ENCODE assay signal across 2 cellular contexts in the genomic region with DNA sequence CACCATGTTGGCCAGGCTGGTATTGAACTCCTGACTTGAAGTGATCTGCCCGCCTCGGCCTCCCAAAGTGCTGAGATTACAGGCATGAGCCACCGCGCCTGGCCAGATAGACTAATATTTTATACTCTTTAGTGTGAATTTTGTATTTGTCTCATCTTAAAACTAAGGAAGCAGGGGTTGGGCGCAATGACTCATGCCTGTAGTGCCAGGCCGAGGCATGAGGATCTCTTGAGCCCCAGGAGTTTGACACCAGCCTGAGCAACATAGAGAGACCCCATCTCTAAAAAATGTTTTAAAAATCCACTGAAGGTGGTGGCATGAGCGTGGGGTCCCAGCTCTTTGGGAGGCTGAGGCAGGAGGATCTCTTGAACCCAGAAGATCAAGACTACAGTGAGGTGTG.
TF ChIP-seq lines count a peak whose summit lies in the region.

No MANE protein-coding gene starts in this region.

TF ChIP-seq in A549, 52 proteins besides CTCF, POLR2A, EP300 and RAD21:
- no peak for TF ChIP-seq FOSL2 (IDR thresholded peaks at IDR 0.05)
- peak; percentile 49; the same call in 1 of the 2 replicates for TF ChIP-seq FOSL2 (CRISPR knock-in tag; IDR thresholded peaks at IDR 0.05)
- TF ChIP-seq HOXA7 (CRISPR knock-in tag; IDR thresholded peaks at IDR 0.05) = no peak

TF ChIP-seq in IMR-90, 13 proteins besides CTCF, POLR2A, EP300 and RAD21:
- no peak for TF ChIP-seq MAZ (IDR thresholded peaks at IDR 0.05; ENCODE audit: borderline replicate concordance, low read depth, low read length)
- TF ChIP-seq, protein P1, sequence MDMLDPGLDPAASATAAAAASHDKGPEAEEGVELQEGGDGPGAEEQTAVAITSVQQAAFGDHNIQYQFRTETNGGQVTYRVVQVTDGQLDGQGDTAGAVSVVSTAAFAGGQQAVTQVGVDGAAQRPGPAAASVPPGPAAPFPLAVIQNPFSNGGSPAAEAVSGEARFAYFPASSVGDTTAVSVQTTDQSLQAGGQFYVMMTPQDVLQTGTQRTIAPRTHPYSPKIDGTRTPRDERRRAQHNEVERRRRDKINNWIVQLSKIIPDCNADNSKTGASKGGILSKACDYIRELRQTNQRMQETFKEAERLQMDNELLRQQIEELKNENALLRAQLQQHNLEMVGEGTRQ (IDR thresholded peaks at IDR 0.05; ENCODE audit: low read depth, low read length) = no peak
- TF ChIP-seq RCOR1 (IDR thresholded peaks at IDR 0.05; ENCODE audit: insufficient replicate concordance, low read length) = no peak
- no peak for TF ChIP-seq BHLHE40 (IDR thresholded peaks at IDR 0.05; ENCODE audit: low read depth, low read length)
- no peak for TF ChIP-seq MAFK (IDR thresholded peaks at IDR 0.05; ENCODE audit: low read depth, low read length)
- TF ChIP-seq NFE2L2 (IDR thresholded peaks at IDR 0.05; ENCODE audit: low read depth, low read length) = no peak
- TF ChIP-seq MXI1 (IDR thresholded peaks at IDR 0.05; ENCODE audit: borderline replicate concordance, low read depth, low read length) = no peak
- no peak for TF ChIP-seq FOS (IDR thresholded peaks at IDR 0.05; ENCODE audit: low read depth, low read length)
- no peak for TF ChIP-seq RFX5 (IDR thresholded peaks at IDR 0.05; ENCODE audit: low read depth, low read length)
- TF ChIP-seq SMC3 (IDR thresholded peaks at IDR 0.05; ENCODE audit: low read depth, low read length) = no peak
- no peak for TF ChIP-seq CEBPB (IDR thresholded peaks at IDR 0.05; ENCODE audit: low read depth, low read length)
